ENCODE assay signal across 17 cellular contexts in genomic region chr1:244576259-244576892, GRCh38.
"Had no signal": no experiment of that assay in that cellular context is flagged by ENCODE, and none has a peak within 500 bp of the region (broad histone marks: within the 10 kb centered on the region; RNA-seq: fewer than 3 reads in every experiment).

No MANE protein-coding gene starts in this region.

- H3K36me3 ChIP-seq: ascending aorta, gastrocnemius medialis, upper lobe of left lung had no signal

- H3K4me1 ChIP-seq: ascending aorta, esophagus muscularis mucosa, gastrocnemius medialis, upper lobe of left lung had no signal

- DNase-seq: activated CD4-positive, alpha-beta memory T cell treated with anti-CD3 and anti-CD28 coated beads for 36 hours; activated CD4-positive, alpha-beta T cell treated with anti-CD3 and anti-CD28 coated beads for 48 hours; activated CD8-positive, alpha-beta memory T cell treated with anti-CD3 and anti-CD28 coated beads, Interleukin-2, amount 10 ng/mL, durations not matched to agents 7 days and 5 days; activated gamma-delta T cell; activated T-cell treated with anti-CD3 and anti-CD28 coated beads for 4 hours; central memory CD4-positive, alpha-beta T cell; effector memory CD4-positive, alpha-beta T cell; gastrocnemius medialis; hypothalamus; left cardiac atrium; retina; stimulated activated CD4-positive, alpha-beta T cell treated with anti-CD3 and anti-CD28 coated beads, Interleukin-4, amount 100 ng/mL, for 24 hours; stimulated activated naive CD4-positive, alpha-beta T cell treated with Interleukin-2 at 50 U/mL for 16 hours; T1000; upper lobe of left lung had no signal

- H3K27me3 ChIP-seq: ascending aorta, esophagus muscularis mucosa, gastrocnemius medialis, upper lobe of left lung had no signal

- H3K27ac ChIP-seq: ascending aorta, esophagus muscularis mucosa, gastrocnemius medialis, upper lobe of left lung had no signal

- H3K4me3 ChIP-seq: ascending aorta, esophagus muscularis mucosa, gastrocnemius medialis, upper lobe of left lung had no signal
